In genomic region chr17:3777366-3777765, GRCh38 we compare ENCODE assay signal across 1 cellular context.
TF ChIP-seq lines count a peak whose summit lies in the region.

No MANE protein-coding gene starts in this region.

TF ChIP-seq in GM23338, 12 proteins besides CTCF, POLR2A, EP300 and RAD21 (continued from another document):
- no peak for TF ChIP-seq STAT1 (IDR thresholded peaks at IDR 0.05; ENCODE audit: unreplicated experiment)
- TF ChIP-seq EZH2phosphoT487 (IDR thresholded peaks at IDR 0.05; ENCODE audit: unreplicated experiment): no peak
- no peak for TF ChIP-seq ZNF331 (CRISPR knock-in tag; IDR thresholded peaks at IDR 0.05; ENCODE audit: low read depth)
- TF ChIP-seq JUNB (IDR thresholded peaks at IDR 0.05; ENCODE audit: unreplicated experiment): no peak
- TF ChIP-seq NANOG (IDR thresholded peaks at IDR 0.05; ENCODE audit: borderline replicate concordance): no peak
- no peak for TF ChIP-seq ZNF462 (CRISPR knock-in tag; IDR thresholded peaks at IDR 0.05)
- TF ChIP-seq EZH2 (IDR thresholded peaks at IDR 0.05; ENCODE audit: low read depth, unreplicated experiment): no peak
